Comparison of ENCODE assay signal across 1 cellular context in genomic region chr6:149855040-149855654, GRCh38.
TF ChIP-seq lines count a peak whose summit lies in the region.

No MANE protein-coding gene starts in this region.

TF ChIP-seq in HepG2, 621 proteins besides CTCF, POLR2A, EP300 and RAD21 (continued from another document and continues in another):
- TF ChIP-seq, protein P1, sequence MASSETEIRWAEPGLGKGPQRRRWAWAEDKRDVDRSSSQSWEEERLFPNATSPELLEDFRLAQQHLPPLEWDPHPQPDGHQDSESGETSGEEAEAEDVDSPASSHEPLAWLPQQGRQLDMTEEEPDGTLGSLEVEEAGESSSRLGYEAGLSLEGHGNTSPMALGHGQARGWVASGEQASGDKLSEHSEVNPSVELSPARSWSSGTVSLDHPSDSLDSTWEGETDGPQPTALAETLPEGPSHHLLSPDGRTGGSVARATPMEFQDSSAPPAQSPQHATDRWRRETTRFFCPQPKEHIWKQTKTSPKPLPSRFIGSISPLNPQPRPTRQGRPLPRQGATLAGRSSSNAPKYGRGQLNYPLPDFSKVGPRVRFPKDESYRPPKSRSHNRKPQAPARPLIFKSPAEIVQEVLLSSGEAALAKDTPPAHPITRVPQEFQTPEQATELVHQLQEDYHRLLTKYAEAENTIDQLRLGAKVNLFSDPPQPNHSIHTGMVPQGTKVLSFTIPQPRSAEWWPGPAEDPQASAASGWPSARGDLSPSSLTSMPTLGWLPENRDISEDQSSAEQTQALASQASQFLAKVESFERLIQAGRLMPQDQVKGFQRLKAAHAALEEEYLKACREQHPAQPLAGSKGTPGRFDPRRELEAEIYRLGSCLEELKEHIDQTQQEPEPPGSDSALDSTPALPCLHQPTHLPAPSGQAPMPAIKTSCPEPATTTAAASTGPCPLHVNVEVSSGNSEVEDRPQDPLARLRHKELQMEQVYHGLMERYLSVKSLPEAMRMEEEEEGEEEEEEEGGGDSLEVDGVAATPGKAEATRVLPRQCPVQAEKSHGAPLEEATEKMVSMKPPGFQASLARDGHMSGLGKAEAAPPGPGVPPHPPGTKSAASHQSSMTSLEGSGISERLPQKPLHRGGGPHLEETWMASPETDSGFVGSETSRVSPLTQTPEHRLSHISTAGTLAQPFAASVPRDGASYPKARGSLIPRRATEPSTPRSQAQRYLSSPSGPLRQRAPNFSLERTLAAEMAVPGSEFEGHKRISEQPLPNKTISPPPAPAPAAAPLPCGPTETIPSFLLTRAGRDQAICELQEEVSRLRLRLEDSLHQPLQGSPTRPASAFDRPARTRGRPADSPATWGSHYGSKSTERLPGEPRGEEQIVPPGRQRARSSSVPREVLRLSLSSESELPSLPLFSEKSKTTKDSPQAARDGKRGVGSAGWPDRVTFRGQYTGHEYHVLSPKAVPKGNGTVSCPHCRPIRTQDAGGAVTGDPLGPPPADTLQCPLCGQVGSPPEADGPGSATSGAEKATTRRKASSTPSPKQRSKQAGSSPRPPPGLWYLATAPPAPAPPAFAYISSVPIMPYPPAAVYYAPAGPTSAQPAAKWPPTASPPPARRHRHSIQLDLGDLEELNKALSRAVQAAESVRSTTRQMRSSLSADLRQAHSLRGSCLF (CRISPR knock-in tag; IDR thresholded peaks at IDR 0.05; ENCODE audit: borderline replicate concordance) = no peak
- TF ChIP-seq, protein P2, sequence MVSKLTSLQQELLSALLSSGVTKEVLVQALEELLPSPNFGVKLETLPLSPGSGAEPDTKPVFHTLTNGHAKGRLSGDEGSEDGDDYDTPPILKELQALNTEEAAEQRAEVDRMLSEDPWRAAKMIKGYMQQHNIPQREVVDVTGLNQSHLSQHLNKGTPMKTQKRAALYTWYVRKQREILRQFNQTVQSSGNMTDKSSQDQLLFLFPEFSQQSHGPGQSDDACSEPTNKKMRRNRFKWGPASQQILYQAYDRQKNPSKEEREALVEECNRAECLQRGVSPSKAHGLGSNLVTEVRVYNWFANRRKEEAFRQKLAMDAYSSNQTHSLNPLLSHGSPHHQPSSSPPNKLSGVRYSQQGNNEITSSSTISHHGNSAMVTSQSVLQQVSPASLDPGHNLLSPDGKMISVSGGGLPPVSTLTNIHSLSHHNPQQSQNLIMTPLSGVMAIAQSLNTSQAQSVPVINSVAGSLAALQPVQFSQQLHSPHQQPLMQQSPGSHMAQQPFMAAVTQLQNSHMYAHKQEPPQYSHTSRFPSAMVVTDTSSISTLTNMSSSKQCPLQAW (CRISPR knock-in tag; IDR thresholded peaks at IDR 0.05) = peak; percentile 69; the same call in 1 of the 2 replicates
- TF ChIP-seq NAIF1 (CRISPR knock-in tag; IDR thresholded peaks at IDR 0.05; ENCODE audit: borderline replicate concordance) = no peak
- no peak for TF ChIP-seq FLYWCH1 (CRISPR knock-in tag; IDR thresholded peaks at IDR 0.05)
- TF ChIP-seq MZF1 (CRISPR knock-in tag; IDR thresholded peaks at IDR 0.05; ENCODE audit: borderline replicate concordance) = no peak
- TF ChIP-seq ZNF138 (CRISPR knock-in tag; IDR thresholded peaks at IDR 0.05; ENCODE audit: low read depth) = no peak
- no peak for TF ChIP-seq MED13 (CRISPR knock-in tag; IDR thresholded peaks at IDR 0.05)
- no peak for TF ChIP-seq MAFK (conservative IDR thresholded peaks at IDR 0.05 in 1 of 2, IDR thresholded peaks at IDR 0.05 in 1 of 2; ENCODE audit: low read length in 2 of 2)
- TF ChIP-seq ZNF619 (CRISPR knock-in tag; IDR thresholded peaks at IDR 0.05) = no peak
- peak; percentile 82 for TF ChIP-seq ZNF652 (CRISPR knock-in tag; IDR thresholded peaks at IDR 0.05; ENCODE audit: borderline replicate concordance, low read depth)
- TF ChIP-seq ZNF768 (CRISPR knock-in tag; IDR thresholded peaks at IDR 0.05) = no peak
- no peak for TF ChIP-seq JUND (CRISPR knock-in tag; IDR thresholded peaks at IDR 0.05)
- peak; percentile 39; the same call in 1 of the 2 replicates for TF ChIP-seq ZGPAT (CRISPR knock-in tag; IDR thresholded peaks at IDR 0.05)
- no peak for TF ChIP-seq TARDBP (CRISPR knock-in tag; IDR thresholded peaks at IDR 0.05)
- TF ChIP-seq U2AF1 (optimal IDR thresholded peaks at IDR 0.05; ENCODE audit: low read depth, low read length) = no peak
- TF ChIP-seq, protein P3, sequence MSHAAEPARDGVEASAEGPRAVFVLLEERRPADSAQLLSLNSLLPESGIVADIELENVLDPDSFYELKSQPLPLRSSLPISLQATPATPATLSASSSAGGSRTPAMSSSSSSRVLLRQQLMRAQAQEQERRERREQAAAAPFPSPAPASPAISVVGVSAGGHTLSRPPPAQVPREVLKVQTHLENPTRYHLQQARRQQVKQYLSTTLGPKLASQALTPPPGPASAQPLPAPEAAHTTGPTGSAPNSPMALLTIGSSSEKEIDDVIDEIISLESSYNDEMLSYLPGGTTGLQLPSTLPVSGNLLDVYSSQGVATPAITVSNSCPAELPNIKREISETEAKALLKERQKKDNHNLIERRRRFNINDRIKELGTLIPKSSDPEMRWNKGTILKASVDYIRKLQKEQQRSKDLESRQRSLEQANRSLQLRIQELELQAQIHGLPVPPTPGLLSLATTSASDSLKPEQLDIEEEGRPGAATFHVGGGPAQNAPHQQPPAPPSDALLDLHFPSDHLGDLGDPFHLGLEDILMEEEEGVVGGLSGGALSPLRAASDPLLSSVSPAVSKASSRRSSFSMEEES (CRISPR knock-in tag; IDR thresholded peaks at IDR 0.05) = no peak
- no peak for TF ChIP-seq ZNF33A (CRISPR knock-in tag; IDR thresholded peaks at IDR 0.05; ENCODE audit: borderline replicate concordance)
- no peak for TF ChIP-seq ZNF256 (CRISPR knock-in tag; conservative IDR thresholded peaks at IDR 0.05)
- TF ChIP-seq, protein P4, sequence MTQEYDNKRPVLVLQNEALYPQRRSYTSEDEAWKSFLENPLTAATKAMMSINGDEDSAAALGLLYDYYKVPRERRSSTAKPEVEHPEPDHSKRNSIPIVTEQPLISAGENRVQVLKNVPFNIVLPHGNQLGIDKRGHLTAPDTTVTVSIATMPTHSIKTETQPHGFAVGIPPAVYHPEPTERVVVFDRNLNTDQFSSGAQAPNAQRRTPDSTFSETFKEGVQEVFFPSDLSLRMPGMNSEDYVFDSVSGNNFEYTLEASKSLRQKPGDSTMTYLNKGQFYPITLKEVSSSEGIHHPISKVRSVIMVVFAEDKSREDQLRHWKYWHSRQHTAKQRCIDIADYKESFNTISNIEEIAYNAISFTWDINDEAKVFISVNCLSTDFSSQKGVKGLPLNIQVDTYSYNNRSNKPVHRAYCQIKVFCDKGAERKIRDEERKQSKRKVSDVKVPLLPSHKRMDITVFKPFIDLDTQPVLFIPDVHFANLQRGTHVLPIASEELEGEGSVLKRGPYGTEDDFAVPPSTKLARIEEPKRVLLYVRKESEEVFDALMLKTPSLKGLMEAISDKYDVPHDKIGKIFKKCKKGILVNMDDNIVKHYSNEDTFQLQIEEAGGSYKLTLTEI (CRISPR knock-in tag; conservative IDR thresholded peaks at IDR 0.05) = no peak
- no peak for TF ChIP-seq USF2 (IDR thresholded peaks at IDR 0.05; ENCODE audit: low read depth, low read length)
- TF ChIP-seq USF2 (CRISPR knock-in tag; IDR thresholded peaks at IDR 0.05; ENCODE audit: borderline replicate concordance) = no peak
- TF ChIP-seq NCOA2 (CRISPR knock-in tag; IDR thresholded peaks at IDR 0.05) = 0 out of 2 replicates have a peak, but pooled peaks have one; percentile 34
- no peak for TF ChIP-seq SCMH1 (CRISPR knock-in tag; IDR thresholded peaks at IDR 0.05; ENCODE audit: borderline replicate concordance)
- no peak for TF ChIP-seq EEA1 (CRISPR knock-in tag; IDR thresholded peaks at IDR 0.05; ENCODE audit: borderline replicate concordance)
- no peak for TF ChIP-seq RFXANK (CRISPR knock-in tag; IDR thresholded peaks at IDR 0.05)
- no peak for TF ChIP-seq ZNF44 (CRISPR knock-in tag; IDR thresholded peaks at IDR 0.05)
- TF ChIP-seq HES4 (CRISPR knock-in tag; IDR thresholded peaks at IDR 0.05; ENCODE audit: borderline replicate concordance) = no peak
- TF ChIP-seq NR2F6 (IDR thresholded peaks at IDR 0.05) = no peak; the same call in 1 of the 2 replicates
- peak; percentile 8; the same call in 1 of the 2 replicates for TF ChIP-seq NR2F6 (CRISPR knock-in tag; IDR thresholded peaks at IDR 0.05)
- TF ChIP-seq, protein P5, sequence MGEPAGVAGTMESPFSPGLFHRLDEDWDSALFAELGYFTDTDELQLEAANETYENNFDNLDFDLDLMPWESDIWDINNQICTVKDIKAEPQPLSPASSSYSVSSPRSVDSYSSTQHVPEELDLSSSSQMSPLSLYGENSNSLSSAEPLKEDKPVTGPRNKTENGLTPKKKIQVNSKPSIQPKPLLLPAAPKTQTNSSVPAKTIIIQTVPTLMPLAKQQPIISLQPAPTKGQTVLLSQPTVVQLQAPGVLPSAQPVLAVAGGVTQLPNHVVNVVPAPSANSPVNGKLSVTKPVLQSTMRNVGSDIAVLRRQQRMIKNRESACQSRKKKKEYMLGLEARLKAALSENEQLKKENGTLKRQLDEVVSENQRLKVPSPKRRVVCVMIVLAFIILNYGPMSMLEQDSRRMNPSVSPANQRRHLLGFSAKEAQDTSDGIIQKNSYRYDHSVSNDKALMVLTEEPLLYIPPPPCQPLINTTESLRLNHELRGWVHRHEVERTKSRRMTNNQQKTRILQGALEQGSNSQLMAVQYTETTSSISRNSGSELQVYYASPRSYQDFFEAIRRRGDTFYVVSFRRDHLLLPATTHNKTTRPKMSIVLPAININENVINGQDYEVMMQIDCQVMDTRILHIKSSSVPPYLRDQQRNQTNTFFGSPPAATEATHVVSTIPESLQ (CRISPR knock-in tag; conservative IDR thresholded peaks at IDR 0.05) = no peak
- TF ChIP-seq JUN (CRISPR knock-in tag; IDR thresholded peaks at IDR 0.05) = 0 out of 2 replicates have a peak, but pooled peaks have one; percentile 39
- peak; percentile 60; the same call in 1 of the 2 replicates for TF ChIP-seq AHDC1 (CRISPR knock-in tag; IDR thresholded peaks at IDR 0.05; ENCODE audit: borderline replicate concordance)
- TF ChIP-seq ZNF326 (CRISPR knock-in tag; IDR thresholded peaks at IDR 0.05; ENCODE audit: borderline replicate concordance) = no peak
- TF ChIP-seq, protein P6, sequence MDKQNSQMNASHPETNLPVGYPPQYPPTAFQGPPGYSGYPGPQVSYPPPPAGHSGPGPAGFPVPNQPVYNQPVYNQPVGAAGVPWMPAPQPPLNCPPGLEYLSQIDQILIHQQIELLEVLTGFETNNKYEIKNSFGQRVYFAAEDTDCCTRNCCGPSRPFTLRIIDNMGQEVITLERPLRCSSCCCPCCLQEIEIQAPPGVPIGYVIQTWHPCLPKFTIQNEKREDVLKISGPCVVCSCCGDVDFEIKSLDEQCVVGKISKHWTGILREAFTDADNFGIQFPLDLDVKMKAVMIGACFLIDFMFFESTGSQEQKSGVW (CRISPR knock-in tag; IDR thresholded peaks at IDR 0.05; ENCODE audit: borderline replicate concordance) = no peak
